Comparison of ENCODE assay signal across 1 cellular context in the genomic region with DNA sequence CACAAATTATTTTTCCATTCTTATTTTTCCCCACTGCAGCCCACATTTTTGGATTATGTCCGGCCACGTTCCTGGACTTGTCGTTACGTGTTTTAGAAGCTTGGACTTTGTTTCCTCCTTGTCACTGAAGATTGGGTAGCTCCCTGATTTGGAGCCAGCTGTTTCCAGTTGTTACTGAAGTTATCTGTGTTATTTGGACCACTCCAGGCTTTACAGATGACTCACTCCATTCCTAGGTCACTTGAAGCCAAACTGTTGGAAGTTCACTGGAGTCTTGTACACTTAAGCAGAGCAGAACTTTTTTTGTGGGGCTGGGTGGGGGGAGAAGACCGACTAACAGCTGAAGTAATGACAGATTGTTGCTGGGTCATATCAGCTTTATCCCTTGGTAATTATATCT.
TF ChIP-seq lines count a peak whose summit lies in the region.

No MANE protein-coding gene starts in this region.

TF ChIP-seq in GM12878, 131 proteins besides CTCF, POLR2A, EP300 and RAD21:
- TF ChIP-seq ZBED1 (IDR thresholded peaks at IDR 0.05; ENCODE audit: borderline replicate concordance) = no peak
